8 cellular contexts compared by ENCODE assay signal in the genomic region with DNA sequence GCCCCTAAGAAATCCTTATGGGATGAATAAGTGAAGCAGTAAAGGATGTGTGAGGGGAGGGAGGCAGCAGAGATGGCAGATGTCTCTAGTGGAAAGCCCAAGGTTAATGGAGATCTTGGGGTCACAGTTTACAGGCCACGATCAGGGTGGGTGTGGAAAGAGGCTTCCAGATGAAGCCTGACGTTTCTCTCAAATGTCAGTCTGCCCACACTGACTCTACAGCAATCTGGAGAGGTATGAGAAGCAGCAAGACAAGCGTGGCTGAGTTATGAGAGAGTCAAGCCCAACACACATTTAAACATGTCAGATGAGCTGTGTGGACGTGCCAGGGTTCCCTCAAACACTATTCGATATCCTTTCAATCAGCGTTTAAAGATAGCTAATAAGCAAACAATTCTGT.
DNase-seq lines count a peak whose midpoint lies in the region; ATAC-seq, FAIRE-seq and TF ChIP-seq lines count a peak whose summit lies in the region.
"Not testable (repeated sequence)": the region's sequence is repeated elsewhere in the genome, so short reads cannot be mapped to it uniquely, and the experiment has no call there.

No MANE protein-coding gene starts in this region.

- not testable (repeated sequence) for H3F3A ChIP-seq in MM.1S (ENCODE audit: insufficient read depth, low read length)

- peaks cover 20 to 38% (median 27%) of the 10 kb centered on the region in 10 experiments for H3K4me1 ChIP-seq in BLaER1 treated with 17β-estradiol and CSF1 and Interleukin-3, amounts not matched to agents 10 nM and 100 nM
- H3K4me1 ChIP-seq in MM.1S (ENCODE audit: low read length); endothelial cell of umbilical vein (ENCODE audit: control insufficient read depth, extremely low read depth, insufficient read depth, low read length): not testable (repeated sequence)

- not testable (repeated sequence) for H3K9me3 Mint-ChIP-seq in activated naive CD4-positive, alpha-beta T cell treated with anti-CD3 and anti-CD28 coated beads, Interleukin-2, amount 10 ng/mL, durations not matched to agents 7 days and 5 days; nephron progenitor cell; stimulated activated memory B cell treated with anti-CD40 and anti-IgM and Interleukin-4, amounts not matched to agents 10 μg/mL and 1 μg/mL and 100 μg/mL, for 72 hours

- not testable (repeated sequence) for H3K36me3 Mint-ChIP-seq in T-helper 17 cell (ENCODE audit: low read depth); nephron progenitor cell (ENCODE audit: low read depth); stimulated activated memory B cell treated with anti-CD40 and anti-IgM and Interleukin-4, amounts not matched to agents 10 μg/mL and 1 μg/mL and 100 μg/mL, for 72 hours
- H3K36me3 Mint-ChIP-seq in activated naive CD4-positive, alpha-beta T cell treated with anti-CD3 and anti-CD28 coated beads, Interleukin-2, amount 10 ng/mL, durations not matched to agents 7 days and 5 days = peaks cover 16% of the 10 kb centered on the region

- H3K9me1 ChIP-seq in endothelial cell of umbilical vein (replicated peaks; ENCODE audit: control insufficient read depth, extremely low read depth, insufficient read depth, low read length) = not testable (repeated sequence)

- intact Hi-C loops in endothelial cell of umbilical vein (cut with micrococcal nuclease) = not testable (repeated sequence)

- H3K9ac ChIP-seq in BLaER1 treated with 17β-estradiol and CSF1 and Interleukin-3, amounts not matched to agents 10 nM and 100 nM; MM.1S (ENCODE audit: low read length); endothelial cell of umbilical vein (replicated peaks; ENCODE audit: extremely low read depth, insufficient read depth, low read length): not testable (repeated sequence)

- H3K27me3 ChIP-seq in BLaER1 treated with 17β-estradiol and CSF1 and Interleukin-3, amounts not matched to agents 10 nM and 100 nM; MM.1S (replicated peaks; ENCODE audit: insufficient read depth, low read length); endothelial cell of umbilical vein (ENCODE audit: control insufficient read depth in 2 of 2, insufficient read depth in 2 of 2, low read length in 2 of 2): not testable (repeated sequence)

- H3K27me3 Mint-ChIP-seq in T-helper 17 cell; activated naive CD4-positive, alpha-beta T cell treated with anti-CD3 and anti-CD28 coated beads, Interleukin-2, amount 10 ng/mL, durations not matched to agents 7 days and 5 days; nephron progenitor cell (ENCODE audit: low read depth, poor library complexity); stimulated activated memory B cell treated with anti-CD40 and anti-IgM and Interleukin-4, amounts not matched to agents 10 μg/mL and 1 μg/mL and 100 μg/mL, for 72 hours: not testable (repeated sequence)

- H3K79me2 ChIP-seq in MM.1S (ENCODE audit: low read length) = peaks cover 62% of the 10 kb centered on the region
- peaks cover 41% of the 10 kb centered on the region for H3K79me2 ChIP-seq in endothelial cell of umbilical vein (ENCODE audit: control insufficient read depth, insufficient read depth, low read length)

- H3K4me3 ChIP-seq in BLaER1 treated with 17β-estradiol and CSF1 and Interleukin-3, amounts not matched to agents 10 nM and 100 nM; MM.1S (ENCODE audit: low read length); endothelial cell of umbilical vein (replicated peaks in 1 of 3; ENCODE audit: insufficient read depth in 1 of 3, low read depth in 1 of 3, low read length in 3 of 3): not testable (repeated sequence)

- not testable (repeated sequence) for TF ChIP-seq POLR2A in endothelial cell of umbilical vein (IDR thresholded peaks at IDR 0.05; ENCODE audit: low read depth, low read length)

- dilution Hi-C loops in endothelial cell of umbilical vein (cut with MboI; ENCODE audit: extremely low pct_ligation_motif_present, low sequenced_read_pairs) = not testable (repeated sequence)

- POLR2A ChIA-PET in endothelial cell of umbilical vein (lab: Charles Lee) = not testable (repeated sequence)

- CTCF ChIA-PET in activated naive CD4-positive, alpha-beta T cell treated with anti-CD3 and anti-CD28 coated beads, Interleukin-2, amount 10 ng/mL, durations not matched to agents 7 days and 5 days (lab: Charles Lee); endothelial cell of umbilical vein (lab: Charles Lee): not testable (repeated sequence)

- BruUV-seq in endothelial cell of umbilical vein (replicated peaks; lab: Mats Ljungman, UMichigan) = not testable (repeated sequence)

- H3K4me1 Mint-ChIP-seq in T-helper 17 cell = not testable (repeated sequence)
- H3K4me1 Mint-ChIP-seq in activated naive CD4-positive, alpha-beta T cell treated with anti-CD3 and anti-CD28 coated beads, Interleukin-2, amount 10 ng/mL, durations not matched to agents 7 days and 5 days = peaks cover 40% of the 10 kb centered on the region
- peaks cover 12% of the 10 kb centered on the region for H3K4me1 Mint-ChIP-seq in nephron progenitor cell
- H3K4me1 Mint-ChIP-seq in stimulated activated memory B cell treated with anti-CD40 and anti-IgM and Interleukin-4, amounts not matched to agents 10 μg/mL and 1 μg/mL and 100 μg/mL, for 72 hours = peaks cover 38% of the 10 kb centered on the region

- peak overlapping the region; percentile 31 for H3K4me3 Mint-ChIP-seq in T-helper 17 cell
- not testable (repeated sequence) for H3K4me3 Mint-ChIP-seq in activated naive CD4-positive, alpha-beta T cell treated with anti-CD3 and anti-CD28 coated beads, Interleukin-2, amount 10 ng/mL, durations not matched to agents 7 days and 5 days; nephron progenitor cell
- H3K4me3 Mint-ChIP-seq in stimulated activated memory B cell treated with anti-CD40 and anti-IgM and Interleukin-4, amounts not matched to agents 10 μg/mL and 1 μg/mL and 100 μg/mL, for 72 hours = peak overlapping the region; percentile 29

- not testable (repeated sequence) for H3K9me2 ChIP-seq in MM.1S (replicated peaks; ENCODE audit: insufficient read depth, low read length)

- H3K9me3 ChIP-seq in BLaER1 treated with 17β-estradiol and CSF1 and Interleukin-3, amounts not matched to agents 10 nM and 100 nM (replicated peaks in 1 of 11); MM.1S (replicated peaks; ENCODE audit: insufficient read depth, low read length); T-helper 17 cell (ENCODE audit: control insufficient read depth, low read length, poor library complexity, severe bottlenecking); endothelial cell of umbilical vein (replicated peaks; ENCODE audit: control insufficient read depth, insufficient read depth, low read length): not testable (repeated sequence)

- not testable (repeated sequence) for DNase-seq in MM.1S; T-helper 17 cell; activated naive CD4-positive, alpha-beta T cell treated with anti-CD3 and anti-CD28 coated beads, Interleukin-2, amount 10 ng/mL, durations not matched to agents 7 days and 5 days; endothelial cell of umbilical vein (ENCODE audit: low read depth, low spot score); nephron progenitor cell
- DNase-seq in activated CD8-positive, alpha-beta memory T cell treated with anti-CD3 and anti-CD28 coated beads for 24 hours = peak; percentile 59

- peak overlapping the region in 1 of 11 experiments; percentile 35; a peak in 1 of 22 replicates for H3K27ac ChIP-seq in BLaER1 treated with 17β-estradiol and CSF1 and Interleukin-3, amounts not matched to agents 10 nM and 100 nM
- H3K27ac ChIP-seq in MM.1S (ENCODE audit: low read length) = peak overlapping the region; percentile 31; the same call in 1 of the 2 replicates
- H3K27ac ChIP-seq in endothelial cell of umbilical vein (ENCODE audit: insufficient read depth, low read depth, low read length) = not testable (repeated sequence)

- peak; percentile 4 for FAIRE-seq in endothelial cell of umbilical vein (lab: Jason Lieb, UNC)

- H3K4me2 ChIP-seq in BLaER1 treated with 17β-estradiol and CSF1 and Interleukin-3, amounts not matched to agents 10 nM and 100 nM = peak overlapping the region; percentile 31 to 62 (median 47); a peak in 16 of 22 replicates
- not testable (repeated sequence) for H3K4me2 ChIP-seq in MM.1S (ENCODE audit: low read depth, low read length); endothelial cell of umbilical vein (ENCODE audit: insufficient read depth, low read length)

- H3K36me3 ChIP-seq in BLaER1 treated with 17β-estradiol and CSF1 and Interleukin-3, amounts not matched to agents 10 nM and 100 nM; MM.1S (replicated peaks; ENCODE audit: insufficient read depth, low read length); endothelial cell of umbilical vein (ENCODE audit: control insufficient read depth in 2 of 2, extremely low read depth in 1 of 2, insufficient read depth in 2 of 2, low read length in 2 of 2): not testable (repeated sequence)

- H2AFZ ChIP-seq in MM.1S (ENCODE audit: low read length); endothelial cell of umbilical vein (ENCODE audit: low read depth, low read length): not testable (repeated sequence)

- not testable (repeated sequence) for TF ChIP-seq CTCF in MM.1S (IDR thresholded peaks at IDR 0.05; ENCODE audit: low read length); endothelial cell of umbilical vein (IDR thresholded peaks at IDR 0.05; ENCODE audit: extremely low read depth in 1 of 2, insufficient read depth in 1 of 2, low read depth in 1 of 2, low read length in 2 of 2); nephron progenitor cell (IDR thresholded peaks at IDR 0.05)

- not testable (repeated sequence) for H4K20me1 ChIP-seq in BLaER1 treated with 17β-estradiol and CSF1 and Interleukin-3, amounts not matched to agents 10 nM and 100 nM; MM.1S (ENCODE audit: insufficient read depth, low read length); endothelial cell of umbilical vein (replicated peaks; ENCODE audit: control insufficient read depth, extremely low read depth, insufficient read depth, low read length)

- not testable (repeated sequence) for H3K27ac Mint-ChIP-seq in T-helper 17 cell
- H3K27ac Mint-ChIP-seq in activated naive CD4-positive, alpha-beta T cell treated with anti-CD3 and anti-CD28 coated beads, Interleukin-2, amount 10 ng/mL, durations not matched to agents 7 days and 5 days = peak overlapping the region; percentile 55
- peak overlapping the region; percentile 86 for H3K27ac Mint-ChIP-seq in nephron progenitor cell
- H3K27ac Mint-ChIP-seq in stimulated activated memory B cell treated with anti-CD40 and anti-IgM and Interleukin-4, amounts not matched to agents 10 μg/mL and 1 μg/mL and 100 μg/mL, for 72 hours = peak overlapping the region; percentile 85

- not testable (repeated sequence) for ATAC-seq in T-helper 17 cell
- ATAC-seq in stimulated activated memory B cell treated with anti-CD40 and anti-IgM and Interleukin-4, amounts not matched to agents 10 μg/mL and 1 μg/mL and 100 μg/mL, for 72 hours = peak; percentile 54
